Comparison of ENCODE assay signal across 24 cellular contexts in genomic region chr11:67667490-67668190, GRCh38. TPM values are rescaled to one million over a fixed set of nuclear protein-coding genes. Genes with fewer than 3 reads are reported as not detected.
DNase-seq lines count a peak whose midpoint lies in the region; ATAC-seq and TF ChIP-seq lines count a peak whose summit lies in the region.
"Had no signal": no experiment of that assay in that cellular context is flagged by ENCODE, and none has a peak within 500 bp of the region (broad histone marks: within the 10 kb centered on the region; RNA-seq: fewer than 3 reads in every experiment).

No MANE protein-coding gene starts in this region.

- ATAC-seq in upper lobe of right lung (no peak), left colon (no peak)
- ATAC-seq: activated CD8-positive, alpha-beta T cell treated with anti-CD3 and anti-CD28 coated beads, Interleukin-2, amount 10 ng/mL, durations not matched to agents 7 days and 5 days; activated T-cell treated with anti-CD3 and anti-CD28 coated beads, Interleukin-2, amount 50 U/mL, for 72 hours had no signal

- POLR2A ChIA-PET in activated CD4-positive, alpha-beta memory T cell treated with anti-CD3 and anti-CD28 coated beads, Interleukin-2, amount 10 ng/mL, durations not matched to agents 7 days and 5 days (lab: Charles Lee): no interaction called here
- POLR2A ChIA-PET in activated CD4-positive, alpha-beta memory T cell treated with anti-CD3 and anti-CD28 coated beads for 36 hours (lab: Charles Lee): no interaction called here

- H3K27me3 Mint-ChIP-seq in activated CD4-positive, alpha-beta memory T cell treated with anti-CD3 and anti-CD28 coated beads, Interleukin-2, amount 10 ng/mL, durations not matched to agents 7 days and 5 days: peaks cover under 1% of the 10 kb centered on the region
- H3K27me3 Mint-ChIP-seq in activated CD4-positive, alpha-beta memory T cell treated with anti-CD3 and anti-CD28 coated beads for 36 hours: no peaks in the 10 kb centered on the region
- H3K27me3 Mint-ChIP-seq: activated naive CD4-positive, alpha-beta T cell treated with anti-CD3 and anti-CD28 coated beads, Interleukin-2, amount 50 U/mL, for 24 hours; CD4-positive, alpha-beta T cell had no signal

- H3K4me1 Mint-ChIP-seq in activated CD4-positive, alpha-beta memory T cell treated with anti-CD3 and anti-CD28 coated beads, Interleukin-2, amount 10 ng/mL, durations not matched to agents 7 days and 5 days: no peaks in the 10 kb centered on the region
- no peaks in the 10 kb centered on the region for H3K4me1 Mint-ChIP-seq in activated CD4-positive, alpha-beta memory T cell treated with anti-CD3 and anti-CD28 coated beads for 36 hours (ENCODE audit: low read depth)
- H3K4me1 Mint-ChIP-seq: activated naive CD4-positive, alpha-beta T cell treated with anti-CD3 and anti-CD28 coated beads, Interleukin-2, amount 50 U/mL, for 24 hours had no signal

- H3K27ac Mint-ChIP-seq in activated CD4-positive, alpha-beta memory T cell treated with anti-CD3 and anti-CD28 coated beads, Interleukin-2, amount 10 ng/mL, durations not matched to agents 7 days and 5 days: no peak overlapping the region
- H3K27ac Mint-ChIP-seq in activated CD4-positive, alpha-beta memory T cell treated with anti-CD3 and anti-CD28 coated beads for 36 hours: no peak overlapping the region
- H3K27ac Mint-ChIP-seq: activated CD8-positive, alpha-beta T cell treated with anti-CD3 and anti-CD28 coated beads, Interleukin-2, amount 10 ng/mL, durations not matched to agents 7 days and 5 days; activated naive CD4-positive, alpha-beta T cell treated with anti-CD3 and anti-CD28 coated beads, Interleukin-2, amount 50 U/mL, for 24 hours; activated T-cell treated with anti-CD3 and anti-CD28 coated beads, Interleukin-2, amount 50 U/mL, for 72 hours; CD4-positive, alpha-beta T cell; nephron progenitor cell had no signal

- intact Hi-C loops in activated CD4-positive, alpha-beta memory T cell treated with anti-CD3 and anti-CD28 coated beads for 36 hours (cut with micrococcal nuclease): no loop called here
- intact Hi-C loops in upper lobe of right lung (cut with DNase I): no loop called here
- intact Hi-C loops in left colon (cut with DNase I, micrococcal nuclease): no loop called here

- no peaks in the 10 kb centered on the region for H3K36me3 Mint-ChIP-seq in activated CD4-positive, alpha-beta memory T cell treated with anti-CD3 and anti-CD28 coated beads, Interleukin-2, amount 10 ng/mL, durations not matched to agents 7 days and 5 days (ENCODE audit: low read depth)
- H3K36me3 Mint-ChIP-seq in activated CD4-positive, alpha-beta memory T cell treated with anti-CD3 and anti-CD28 coated beads for 36 hours: no peaks in the 10 kb centered on the region
- H3K36me3 Mint-ChIP-seq: activated naive CD4-positive, alpha-beta T cell treated with anti-CD3 and anti-CD28 coated beads, Interleukin-2, amount 50 U/mL, for 24 hours had no signal

- H3K27ac ChIP-seq in upper lobe of right lung: no peak overlapping the region
- H3K27ac ChIP-seq: prostate gland, RWPE1, thyroid gland had no signal

- no peak overlapping the region for H3K4me3 Mint-ChIP-seq in activated CD4-positive, alpha-beta memory T cell treated with anti-CD3 and anti-CD28 coated beads, Interleukin-2, amount 10 ng/mL, durations not matched to agents 7 days and 5 days
- H3K4me3 Mint-ChIP-seq in activated CD4-positive, alpha-beta memory T cell treated with anti-CD3 and anti-CD28 coated beads for 36 hours: no peak overlapping the region
- H3K4me3 Mint-ChIP-seq: activated CD8-positive, alpha-beta T cell treated with anti-CD3 and anti-CD28 coated beads, Interleukin-2, amount 10 ng/mL, durations not matched to agents 7 days and 5 days; activated naive CD4-positive, alpha-beta T cell treated with anti-CD3 and anti-CD28 coated beads, Interleukin-2, amount 50 U/mL, for 24 hours; activated T-cell treated with anti-CD3 and anti-CD28 coated beads, Interleukin-2, amount 50 U/mL, for 72 hours; CD4-positive, alpha-beta T cell; nephron progenitor cell had no signal

- peak; percentile 13 for DNase-seq in activated CD4-positive, alpha-beta memory T cell treated with anti-CD3 and anti-CD28 coated beads, Interleukin-2, amount 10 ng/mL, durations not matched to agents 7 days and 5 days
- DNase-seq in activated CD4-positive, alpha-beta memory T cell treated with anti-CD3 and anti-CD28 coated beads for 36 hours: no peak
- DNase-seq in NAMALWA (ENCODE audit: low spot score) (peak; percentile 98), germinal center (ENCODE audit: low spot score) (peak; percentile 75), upper lobe of right lung (peak; percentile 64), left colon (no peak), 8988T (no peak)
- no peak for DNase-seq in stimulated activated CD4-positive, alpha-beta T cell treated with anti-CD3 and anti-CD28 coated beads, Interleukin-12 subunit alpha, Interleukin-12 subunit beta, amount 100 ng/mL, for 4 hours
- DNase-seq: activated CD8-positive, alpha-beta T cell treated with anti-CD3 and anti-CD28 coated beads, Interleukin-2, amount 10 ng/mL, durations not matched to agents 7 days and 5 days; activated T-cell treated with anti-CD3 and anti-CD28 coated beads, Interleukin-2, amount 50 U/mL, for 72 hours; CD4-positive, alpha-beta T cell; DMS79; NCI-H1694; NCI-H345; nephron progenitor cell; NK-92 treated with Interleukin-12 subunit alpha and Interleukin-12 subunit beta, amount 100 ng/mL, for 24 hours had no signal

- CTCF ChIA-PET in activated CD4-positive, alpha-beta memory T cell treated with anti-CD3 and anti-CD28 coated beads, Interleukin-2, amount 10 ng/mL, durations not matched to agents 7 days and 5 days (lab: Charles Lee): interaction anchor here (1.0 kb wide), 1 partner anchor 84 kb away, joined by 4 read pairs; the partner anchor contains the start of gene GSTP1
- CTCF ChIA-PET in activated CD4-positive, alpha-beta memory T cell treated with anti-CD3 and anti-CD28 coated beads for 36 hours (lab: Charles Lee): no interaction called here

- no peaks in the 10 kb centered on the region for H3K9me3 Mint-ChIP-seq in activated CD4-positive, alpha-beta memory T cell treated with anti-CD3 and anti-CD28 coated beads, Interleukin-2, amount 10 ng/mL, durations not matched to agents 7 days and 5 days
- no peaks in the 10 kb centered on the region for H3K9me3 Mint-ChIP-seq in activated CD4-positive, alpha-beta memory T cell treated with anti-CD3 and anti-CD28 coated beads for 36 hours
- H3K9me3 Mint-ChIP-seq: activated naive CD4-positive, alpha-beta T cell treated with anti-CD3 and anti-CD28 coated beads, Interleukin-2, amount 50 U/mL, for 24 hours; activated T-cell treated with anti-CD3 and anti-CD28 coated beads, Interleukin-2, amount 50 U/mL, for 72 hours; CD4-positive, alpha-beta T cell; nephron progenitor cell had no signal

- no peaks in the 10 kb centered on the region for H3K36me3 ChIP-seq in upper lobe of right lung
- H3K36me3 ChIP-seq: prostate gland, thyroid gland had no signal

- H3K4me3 ChIP-seq in upper lobe of right lung: no peak overlapping the region
- H3K4me3 ChIP-seq: prostate gland, smooth muscle cell, thyroid gland had no signal

- no peaks in the 10 kb centered on the region for H3K27me3 ChIP-seq in upper lobe of right lung
- H3K27me3 ChIP-seq: thyroid gland had no signal

- H3K9me3 ChIP-seq in upper lobe of right lung: no peaks in the 10 kb centered on the region
- H3K9me3 ChIP-seq: prostate gland, thyroid gland had no signal

- no peaks in the 10 kb centered on the region for H3K4me1 ChIP-seq in upper lobe of right lung
- H3K4me1 ChIP-seq: prostate gland had no signal

- no peak for TF ChIP-seq CTCF in upper lobe of right lung (IDR thresholded peaks at IDR 0.05)

RNA-seq across cellular contexts. Expression of gene ALDH3B2, which starts 6.8 kb away (rescaled TPM):
- not detected for total RNA-seq in activated CD4-positive, alpha-beta memory T cell treated with anti-CD3 and anti-CD28 coated beads, Interleukin-2, amount 10 ng/mL, durations not matched to agents 7 days and 5 days
- not detected for total RNA-seq in activated CD4-positive, alpha-beta memory T cell treated with anti-CD3 and anti-CD28 coated beads for 36 hours
- total RNA-seq in upper lobe of right lung (1.3 TPM), left colon (under 1 TPM in 1 of 2 donors, not detected in 1; 0.73 TPM)
- total RNA-seq: A673; activated CD8-positive, alpha-beta T cell treated with anti-CD3 and anti-CD28 coated beads, Interleukin-2, amount 10 ng/mL, durations not matched to agents 7 days and 5 days; activated T-cell treated with anti-CD3 and anti-CD28 coated beads, Interleukin-2, amount 50 U/mL, for 72 hours; CD4-positive, alpha-beta T cell; HT1080; M059J had no signal

RNA-seq across cellular contexts. Expression of gene ACY3, which starts 17.1 kb away (rescaled TPM):
- total RNA-seq in activated CD4-positive, alpha-beta memory T cell treated with anti-CD3 and anti-CD28 coated beads, Interleukin-2, amount 10 ng/mL, durations not matched to agents 7 days and 5 days: under 1 TPM; 0.18 to 0.25 TPM
- total RNA-seq in activated CD4-positive, alpha-beta memory T cell treated with anti-CD3 and anti-CD28 coated beads for 36 hours: under 1 TPM; 0.29 to 0.33 TPM
- 0.32 TPM for total RNA-seq in upper lobe of right lung
- total RNA-seq in left colon: 10 to 100 TPM; 13.1 to 17.7 TPM
- total RNA-seq: A673, HT1080, smooth muscle cell, thyroid gland had no signal

RNA-seq across cellular contexts. Expression of gene TBX10, which starts 28.1 kb away (rescaled TPM):
- not detected for total RNA-seq in activated CD4-positive, alpha-beta memory T cell treated with anti-CD3 and anti-CD28 coated beads, Interleukin-2, amount 10 ng/mL, durations not matched to agents 7 days and 5 days
- total RNA-seq in activated CD4-positive, alpha-beta memory T cell treated with anti-CD3 and anti-CD28 coated beads for 36 hours: not detected
- total RNA-seq in upper lobe of right lung (not detected), left colon (10 to 100 TPM; 12.9 to 27.1 TPM)
- total RNA-seq: A673; activated CD8-positive, alpha-beta T cell treated with anti-CD3 and anti-CD28 coated beads, Interleukin-2, amount 10 ng/mL, durations not matched to agents 7 days and 5 days; activated T-cell treated with anti-CD3 and anti-CD28 coated beads, Interleukin-2, amount 50 U/mL, for 72 hours; CD4-positive, alpha-beta T cell; HT1080; M059J; prostate gland; smooth muscle cell; thyroid gland had no signal

RNA-seq across cellular contexts. Expression of gene NUDT8, which starts 37.9 kb away (rescaled TPM):
- 10 to 100 TPM in 1 of 2 experiments, 1 to 10 TPM in 1; 9.3 to 10.8 TPM for total RNA-seq in activated CD4-positive, alpha-beta memory T cell treated with anti-CD3 and anti-CD28 coated beads, Interleukin-2, amount 10 ng/mL, durations not matched to agents 7 days and 5 days
- total RNA-seq in activated CD4-positive, alpha-beta memory T cell treated with anti-CD3 and anti-CD28 coated beads for 36 hours: 10 to 100 TPM; 23.3 to 24.3 TPM
- 12.2 TPM for total RNA-seq in upper lobe of right lung
- total RNA-seq in left colon: 10 to 100 TPM; 28.8 to 49.8 TPM

Comparison
In these comparisons a context has a peak if more than half of its experiments do, and no peak if none do; other contexts are left out.
1. DNase-seq: peak in activated CD4-positive, alpha-beta memory T cell treated with anti-CD3 and anti-CD28 coated beads, Interleukin-2, amount 10 ng/mL, durations not matched to agents 7 days and 5 days (single experiment), NAMALWA (single experiment), germinal center (single experiment) and upper lobe of right lung (single experiment); none in activated CD4-positive, alpha-beta memory T cell treated with anti-CD3 and anti-CD28 coated beads for 36 hours (single experiment), left colon (0 of 2), 8988T (single experiment) and stimulated activated CD4-positive, alpha-beta T cell treated with anti-CD3 and anti-CD28 coated beads, Interleukin-12 subunit alpha, Interleukin-12 subunit beta, amount 100 ng/mL, for 4 hours (single experiment).
2. RNA of gene ACY3, which starts 17.1 kb away (total RNA-seq): 13.1 to 17.7 TPM in left colon; 0.29 to 0.33 TPM in activated CD4-positive, alpha-beta memory T cell treated with anti-CD3 and anti-CD28 coated beads for 36 hours, 0.32 TPM in upper lobe of right lung (single experiment) and 0.18 to 0.25 TPM in activated CD4-positive, alpha-beta memory T cell treated with anti-CD3 and anti-CD28 coated beads, Interleukin-2, amount 10 ng/mL, durations not matched to agents 7 days and 5 days; every median in the first group is over 10 times any median in the second.
3. RNA of gene TBX10, which starts 28.1 kb away (total RNA-seq): 12.9 to 27.1 TPM in left colon; not detected in activated CD4-positive, alpha-beta memory T cell treated with anti-CD3 and anti-CD28 coated beads, Interleukin-2, amount 10 ng/mL, durations not matched to agents 7 days and 5 days, not detected in activated CD4-positive, alpha-beta memory T cell treated with anti-CD3 and anti-CD28 coated beads for 36 hours and not detected in upper lobe of right lung (single experiment); every median in the first group is over 10 times any median in the second.